Comparison of ENCODE assay signal across 23 cellular contexts in the genomic region with DNA sequence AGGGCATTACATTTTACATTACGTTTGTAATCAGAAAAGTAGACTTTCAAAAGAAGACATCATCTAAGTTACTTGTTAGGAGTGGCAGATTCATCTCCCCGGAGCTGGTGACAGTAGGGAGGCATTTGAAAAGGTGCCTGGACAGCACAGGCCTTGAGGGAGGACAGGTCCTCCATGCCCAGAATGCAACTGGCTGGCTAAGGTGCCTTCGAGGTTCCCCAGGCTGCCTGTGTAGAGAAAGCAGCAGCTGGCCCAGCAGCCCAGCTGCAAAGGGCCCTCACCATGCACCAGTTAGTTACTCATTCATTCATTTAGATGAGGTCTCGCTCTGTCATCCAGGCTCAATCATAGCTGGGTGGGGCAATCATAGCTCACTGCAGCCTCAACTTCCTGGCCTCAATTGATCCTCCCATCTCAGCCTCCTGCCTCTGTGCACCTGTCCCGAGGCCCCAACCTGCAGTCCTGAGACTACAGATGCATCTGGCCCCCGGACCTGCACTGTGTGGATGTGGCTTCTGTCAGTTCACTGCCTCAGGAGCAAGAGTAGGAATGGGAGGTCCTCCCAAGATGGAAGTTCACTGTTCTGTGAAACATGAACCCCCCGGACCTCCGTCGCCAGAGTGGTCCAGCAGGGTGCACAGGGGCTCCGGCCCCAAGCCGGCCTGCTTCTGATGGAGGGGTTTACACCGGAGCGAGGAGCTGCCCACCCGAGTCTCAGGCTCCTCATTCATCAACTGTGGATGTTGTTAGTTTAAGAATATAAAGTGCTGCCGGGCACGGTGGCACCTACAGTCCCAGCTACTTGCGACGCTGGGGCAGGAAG. TPM values are rescaled to one million over a fixed set of nuclear protein-coding genes. Genes with fewer than 3 reads are reported as not detected.
DNase-seq lines count a peak whose midpoint lies in the region; ATAC-seq and TF ChIP-seq lines count a peak whose summit lies in the region.
"Had no signal": no experiment of that assay in that cellular context is flagged by ENCODE, and none has a peak within 500 bp of the region (broad histone marks: within the 10 kb centered on the region; RNA-seq: fewer than 3 reads in every experiment).

No MANE protein-coding gene starts in this region.

- H3K4me1 ChIP-seq in effector memory CD4-positive, alpha-beta T cell (ENCODE audit: control insufficient read depth, insufficient read depth, low read length, poor library complexity, severe bottlenecking), result peaks cover 17% of the 10 kb centered on the region
- peaks cover 22% of the 10 kb centered on the region for H3K4me1 ChIP-seq in CD8-positive, alpha-beta T cell (ENCODE audit: insufficient read depth, low read length)
- H3K4me1 ChIP-seq in ovary (ENCODE audit: insufficient read depth), result peaks cover 4% of the 10 kb centered on the region

- H3K36me3 ChIP-seq in effector memory CD4-positive, alpha-beta T cell (ENCODE audit: control insufficient read depth, insufficient read depth, low read length), result no peaks in the 10 kb centered on the region
- peaks cover under 1% of the 10 kb centered on the region for H3K36me3 ChIP-seq in CD8-positive, alpha-beta T cell (ENCODE audit: insufficient read depth, low read length)
- H3K36me3 ChIP-seq in ovary, result no peaks in the 10 kb centered on the region
- H3K36me3 ChIP-seq: ascending aorta, upper lobe of right lung had no signal

- TF ChIP-seq EP300 in ovary (IDR thresholded peaks at IDR 0.05), result no peak

- WGBS in ovary, 3 donors, result 90 to 91% (median 91%) methylated on average over 18 of the region's 18 CpGs

- intact Hi-C loops in posterior vena cava (cut with DNase I), result no loop called here
- intact Hi-C loops in CD8-positive, alpha-beta T cell (cut with DNase I, micrococcal nuclease), result no loop called here
- intact Hi-C loops in ovary (cut with DNase I), result no loop called here

- TF ChIP-seq CTCF in HL-60 (IDR thresholded peaks at IDR 0.05; ENCODE audit: insufficient read depth, low read length) (no peak), ovary (IDR thresholded peaks at IDR 0.05) (no peak)
- no peak for TF ChIP-seq CTCF in CD8-positive, alpha-beta T cell (IDR thresholded peaks at IDR 0.05)

- TF ChIP-seq POLR2A in ovary (IDR thresholded peaks at IDR 0.05), result no peak

- H3K27ac ChIP-seq in HL-60 (replicated peaks) (peak overlapping the region; percentile 84), ovary (no peak overlapping the region)
- peak overlapping the region; percentile 40 for H3K27ac ChIP-seq in effector memory CD4-positive, alpha-beta T cell (ENCODE audit: insufficient read depth, low read length, poor library complexity, severe bottlenecking)
- H3K27ac ChIP-seq in CD8-positive, alpha-beta T cell (ENCODE audit: low read depth, low read length), result no peak overlapping the region
- H3K27ac ChIP-seq: ascending aorta, upper lobe of right lung had no signal

- ATAC-seq in activated CD8-positive, alpha-beta memory T cell treated with anti-CD3 and anti-CD28 coated beads, Interleukin-2, amount 10 ng/mL, durations not matched to agents 7 days and 5 days, result no peak
- no peak for ATAC-seq in CD8-positive, alpha-beta T cell
- ATAC-seq: upper lobe of right lung, WTC11 had no signal

- POLR2A ChIA-PET in CD8-positive, alpha-beta T cell (lab: Charles Lee), result interaction anchor here (1.5 kb wide), 1 partner anchor 36 kb away, joined by 8 read pairs; a partner anchor contains a TSS

- no peaks in the 10 kb centered on the region for H3K9me3 ChIP-seq in effector memory CD4-positive, alpha-beta T cell (ENCODE audit: control insufficient read depth, low read length)
- H3K9me3 ChIP-seq in CD8-positive, alpha-beta T cell (ENCODE audit: low read length), result no peaks in the 10 kb centered on the region
- no peaks in the 10 kb centered on the region for H3K9me3 ChIP-seq in ovary
- H3K9me3 ChIP-seq: ascending aorta, upper lobe of right lung had no signal

- H3K36me3 Mint-ChIP-seq in activated CD8-positive, alpha-beta memory T cell treated with anti-CD3 and anti-CD28 coated beads, Interleukin-2, amount 10 ng/mL, durations not matched to agents 7 days and 5 days, result no peaks in the 10 kb centered on the region
- H3K36me3 Mint-ChIP-seq in CD8-positive, alpha-beta T cell, result peaks cover 15% of the 10 kb centered on the region
- H3K36me3 Mint-ChIP-seq: WTC11 had no signal

- peaks cover 25% of the 10 kb centered on the region for H3K4me1 Mint-ChIP-seq in activated CD8-positive, alpha-beta memory T cell treated with anti-CD3 and anti-CD28 coated beads, Interleukin-2, amount 10 ng/mL, durations not matched to agents 7 days and 5 days
- H3K4me1 Mint-ChIP-seq in CD8-positive, alpha-beta T cell (ENCODE audit: low read depth), result peaks cover 25% of the 10 kb centered on the region

- no peaks in the 10 kb centered on the region for H3K9me3 Mint-ChIP-seq in activated CD8-positive, alpha-beta memory T cell treated with anti-CD3 and anti-CD28 coated beads, Interleukin-2, amount 10 ng/mL, durations not matched to agents 7 days and 5 days (ENCODE audit: low read depth)
- H3K9me3 Mint-ChIP-seq in CD8-positive, alpha-beta T cell, result no peaks in the 10 kb centered on the region
- H3K9me3 Mint-ChIP-seq: WTC11 had no signal

- DNase-seq in activated CD8-positive, alpha-beta memory T cell treated with anti-CD3 and anti-CD28 coated beads, Interleukin-2, amount 10 ng/mL, durations not matched to agents 7 days and 5 days, result no peak
- DNase-seq in activated CD8-positive, alpha-beta memory T cell treated with anti-CD3 and anti-CD28 coated beads for 24 hours, result no peak
- no peak for DNase-seq in HL-60 (ENCODE audit: low read depth in 1 of 2, low spot score in 1 of 2)
- no peak for DNase-seq in effector memory CD4-positive, alpha-beta T cell
- peak; percentile 63 for DNase-seq in posterior vena cava (ENCODE audit: low spot score)
- no peak for DNase-seq in CD8-positive, alpha-beta T cell
- DNase-seq in HT-29 (ENCODE audit: low spot score), result no peak
- no peak for DNase-seq in ovary
- DNase-seq: activated CD4-positive, alpha-beta T cell treated with anti-CD3 and anti-CD28 coated beads, Interleukin-2, amount 50 U/mL, for 48 hours; activated naive CD4-positive, alpha-beta T cell treated with Interleukin-2 at 50 U/mL for 16 hours; activated T-cell treated with anti-CD3 and anti-CD28 coated beads, Interleukin-2, amount 50 U/mL, for 1 hour; AML-193; EL; H7; NCI-H1105 treated with DMSO at 0.1 percent for 48 hours; NCI-H2029 treated with DMSO at 0.1 percent for 48 hours; NCI-H226; NCI-H748 treated with DMSO at 0.1 percent for 48 hours; T-helper 9 cell; upper lobe of right lung had no signal

- no peaks in the 10 kb centered on the region for H3K27me3 Mint-ChIP-seq in activated CD8-positive, alpha-beta memory T cell treated with anti-CD3 and anti-CD28 coated beads, Interleukin-2, amount 10 ng/mL, durations not matched to agents 7 days and 5 days
- no peaks in the 10 kb centered on the region for H3K27me3 Mint-ChIP-seq in CD8-positive, alpha-beta T cell (ENCODE audit: low read depth)

- no peaks in the 10 kb centered on the region for H3K27me3 ChIP-seq in HL-60 (ENCODE audit: insufficient read depth, poor library complexity, severe bottlenecking)
- no peaks in the 10 kb centered on the region for H3K27me3 ChIP-seq in effector memory CD4-positive, alpha-beta T cell (replicated peaks; ENCODE audit: control insufficient read depth, insufficient read depth, low read length, poor library complexity, severe bottlenecking)
- no peaks in the 10 kb centered on the region for H3K27me3 ChIP-seq in CD8-positive, alpha-beta T cell (ENCODE audit: insufficient read depth, low read length)
- H3K27me3 ChIP-seq in ovary, result no peaks in the 10 kb centered on the region
- H3K27me3 ChIP-seq: ascending aorta, upper lobe of right lung had no signal

- CTCF ChIA-PET in activated CD8-positive, alpha-beta memory T cell treated with anti-CD3 and anti-CD28 coated beads, Interleukin-2, amount 10 ng/mL, durations not matched to agents 7 days and 5 days (lab: Charles Lee), result interaction anchor here (0.9 to 1.8 kb wide), 3 partner anchors 11 to 58 kb away, joined by 3 to 8 read pairs (median 4); no protein-coding TSS in a partner anchor
- CTCF ChIA-PET in CD8-positive, alpha-beta T cell (lab: Charles Lee), result interaction anchor here (0.7 to 1.5 kb wide), 3 partner anchors 11 to 50 kb away, joined by 3 to 4 read pairs (median 3); no protein-coding TSS in a partner anchor

- H3K4me3 ChIP-seq in HL-60 (replicated peaks; ENCODE audit: insufficient read depth, low read length) (no peak overlapping the region), ovary (no peak overlapping the region)
- no peak overlapping the region for H3K4me3 ChIP-seq in effector memory CD4-positive, alpha-beta T cell (ENCODE audit: insufficient read depth, low read depth, low read length, poor library complexity, severe bottlenecking)
- no peak overlapping the region for H3K4me3 ChIP-seq in CD8-positive, alpha-beta T cell (ENCODE audit: low read depth, low read length)
- H3K4me3 ChIP-seq: ascending aorta, smooth muscle cell, upper lobe of right lung had no signal

- H3K4me3 Mint-ChIP-seq in activated CD8-positive, alpha-beta memory T cell treated with anti-CD3 and anti-CD28 coated beads, Interleukin-2, amount 10 ng/mL, durations not matched to agents 7 days and 5 days, result no peak overlapping the region
- no peak overlapping the region for H3K4me3 Mint-ChIP-seq in CD8-positive, alpha-beta T cell
- H3K4me3 Mint-ChIP-seq: WTC11 had no signal

- H3K27ac Mint-ChIP-seq in activated CD8-positive, alpha-beta memory T cell treated with anti-CD3 and anti-CD28 coated beads, Interleukin-2, amount 10 ng/mL, durations not matched to agents 7 days and 5 days, result peak overlapping the region; percentile 89
- H3K27ac Mint-ChIP-seq in CD8-positive, alpha-beta T cell, result no peak overlapping the region
- H3K27ac Mint-ChIP-seq: WTC11 had no signal

RNA-seq across cellular contexts. Expression of a gene that starts 36.6 kb away (rescaled TPM):
- 10 to 100 TPM; 18.4 to 29.9 TPM for total RNA-seq in activated CD8-positive, alpha-beta memory T cell treated with anti-CD3 and anti-CD28 coated beads, Interleukin-2, amount 10 ng/mL, durations not matched to agents 7 days and 5 days
- 10 to 100 TPM; 91.8 to 94.2 TPM for total RNA-seq in posterior vena cava
- 10 to 100 TPM; 41.3 to 41.8 TPM for total RNA-seq in CD8-positive, alpha-beta T cell
- 5.0 and 5.4 TPM in 2 replicates for total RNA-seq in HT-29 (2014; rRNA removed; shearing (Covaris generic))
- total RNA-seq in ovary, result 10 to 100 TPM in 6 of 7 donors, 1 to 10 TPM in 1; 9.3 to 37.7 (median 22.6) TPM
- 10 to 100 TPM; 14.6 to 32.1 TPM for polyA plus RNA-seq in ovary

Comparison
In these comparisons a context has a peak if more than half of its experiments do, and no peak if none do; other contexts are left out.
1. H3K27ac ChIP-seq: peak in HL-60 (single experiment) and effector memory CD4-positive, alpha-beta T cell (single experiment); none in CD8-positive, alpha-beta T cell (single experiment) and ovary (0 of 2).